8 cellular contexts compared by ENCODE assay signal in genomic region chr2:239267411-239267941, GRCh38.
DNase-seq lines count a peak whose midpoint lies in the region; ATAC-seq and TF ChIP-seq lines count a peak whose summit lies in the region.

No MANE protein-coding gene starts in this region.

- H3K4me3 ChIP-seq in DND-41 (ENCODE audit: low read depth in 1 of 2, low read length in 2 of 2) (peak overlapping the region in 1 of 2 experiments; percentile 59; a peak in 2 of 4 replicates), LNCaP clone FGC (ENCODE audit: low read depth, low read length) (no peak overlapping the region), muscle layer of colon (ENCODE audit: low read depth in 1 of 2, low read length in 2 of 2) (peak overlapping the region in 1 of 2 donors; percentile 30)

- peak overlapping the region; percentile 94 for H3K27ac ChIP-seq in DND-41 (ENCODE audit: low read length)
- H3K27ac ChIP-seq in muscle layer of colon (ENCODE audit: low read depth, low read length): peak overlapping the region; percentile 41

- no peak overlapping the region for H2AFZ ChIP-seq in DND-41 (ENCODE audit: low read depth, low read length)

- H3K27me3 ChIP-seq in DND-41 (ENCODE audit: insufficient read depth, low read length, poor library complexity): no peaks in the 10 kb centered on the region
- no peaks in the 10 kb centered on the region for H3K27me3 ChIP-seq in muscle layer of colon (ENCODE audit: control insufficient read depth in 1 of 2, insufficient read depth in 2 of 2, low read length in 2 of 2)

- H3K36me3 ChIP-seq in DND-41 (ENCODE audit: insufficient read depth, low read length) (peaks cover 69% of the 10 kb centered on the region), muscle layer of colon (ENCODE audit: insufficient read depth, low read length) (no peaks in the 10 kb centered on the region)

- peak; percentile 83 for ATAC-seq in DND-41 (ENCODE audit: insufficient read depth, low read depth)
- peak; percentile 73 for ATAC-seq in GM21737 (IDR thresholded peaks at IDR 0.05; ENCODE audit: unreplicated experiment)
- ATAC-seq in stimulated activated naive B cell treated with anti-CD40 and anti-IgM and Interleukin-4, amounts not matched to agents 10 μg/mL and 1 μg/mL and 100 μg/mL, for 72 hours (replicated peaks): peak; percentile 97

- peaks cover 21% of the 10 kb centered on the region for H3K36me3 Mint-ChIP-seq in dendritic cell treated with granulocyte-macrophage colony-stimulating factor and Interleukin-4, amounts not matched to agents 40 ng/mL and 50 ng/mL, for 4 days (ENCODE audit: low read depth)
- peaks cover 8 to 11% of the 10 kb centered on the region in 2 donors for H3K36me3 Mint-ChIP-seq in stimulated activated naive B cell treated with anti-CD40 and anti-IgM and Interleukin-4, amounts not matched to agents 10 μg/mL and 1 μg/mL and 100 μg/mL, for 72 hours

- H4K20me1 ChIP-seq in DND-41 (ENCODE audit: insufficient read depth, low read length): peaks cover 93% of the 10 kb centered on the region

- intact Hi-C loops in dendritic cell treated with granulocyte-macrophage colony-stimulating factor and Interleukin-4, amounts not matched to agents 40 ng/mL and 50 ng/mL, for 4 days (cut with micrococcal nuclease): loop anchor here (2.0 to 5.0 kb wide), 4 partner anchors 15 to 133 kb away; partner anchors contain the start of gene HDAC4

- DNase-seq in DND-41 (peak; percentile 96), LNCaP clone FGC (ENCODE audit: low read depth) (no peak), inferior parietal cortex (ENCODE audit: extremely low spot score) (no peak)
- DNase-seq in activated CD4-positive, alpha-beta T cell treated with anti-CD3 and anti-CD28 coated beads for 48 hours: peak; percentile 92
- peak; percentile 79 for DNase-seq in stimulated activated naive B cell treated with anti-CD40 and anti-IgM and Interleukin-4, amounts not matched to agents 10 μg/mL and 1 μg/mL and 100 μg/mL, for 72 hours

- peak overlapping the region; percentile 87 for H3K4me3 Mint-ChIP-seq in dendritic cell treated with granulocyte-macrophage colony-stimulating factor and Interleukin-4, amounts not matched to agents 40 ng/mL and 50 ng/mL, for 4 days
- peak overlapping the region; percentile 77 to 78 for H3K4me3 Mint-ChIP-seq in stimulated activated naive B cell treated with anti-CD40 and anti-IgM and Interleukin-4, amounts not matched to agents 10 μg/mL and 1 μg/mL and 100 μg/mL, for 72 hours

- H3K4me1 ChIP-seq in DND-41 (ENCODE audit: insufficient read depth, low read length): peaks cover 98% of the 10 kb centered on the region
- peaks cover 95% of the 10 kb centered on the region for H3K4me1 ChIP-seq in muscle layer of colon (ENCODE audit: insufficient read depth, low read length)

- H3K9me3 ChIP-seq in DND-41 (ENCODE audit: insufficient read depth, low read length, severe bottlenecking): no peaks in the 10 kb centered on the region
- no peaks in the 10 kb centered on the region for H3K9me3 ChIP-seq in muscle layer of colon (ENCODE audit: low read length)

- peaks cover 87% of the 10 kb centered on the region for H3K4me1 Mint-ChIP-seq in dendritic cell treated with granulocyte-macrophage colony-stimulating factor and Interleukin-4, amounts not matched to agents 40 ng/mL and 50 ng/mL, for 4 days (ENCODE audit: low read depth)
- H3K4me1 Mint-ChIP-seq in stimulated activated naive B cell treated with anti-CD40 and anti-IgM and Interleukin-4, amounts not matched to agents 10 μg/mL and 1 μg/mL and 100 μg/mL, for 72 hours: peaks cover 56 to 69% of the 10 kb centered on the region in 2 donors

- no peaks in the 10 kb centered on the region for H3K27me3 Mint-ChIP-seq in dendritic cell treated with granulocyte-macrophage colony-stimulating factor and Interleukin-4, amounts not matched to agents 40 ng/mL and 50 ng/mL, for 4 days
- H3K27me3 Mint-ChIP-seq in stimulated activated naive B cell treated with anti-CD40 and anti-IgM and Interleukin-4, amounts not matched to agents 10 μg/mL and 1 μg/mL and 100 μg/mL, for 72 hours: peaks cover 46 to 74% of the 10 kb centered on the region in 2 donors

- peak overlapping the region; percentile 73 for H3K4me2 ChIP-seq in DND-41 (ENCODE audit: insufficient read depth, low read length)

- H3K79me2 ChIP-seq in DND-41 (ENCODE audit: insufficient read depth, low read length): peaks cover 99% of the 10 kb centered on the region

- H3K9ac ChIP-seq in DND-41 (ENCODE audit: low read depth, low read length) (peak overlapping the region; percentile 59), muscle layer of colon (ENCODE audit: low read length) (peak overlapping the region; percentile 5)

- TF ChIP-seq CTCF in DND-41 (IDR thresholded peaks at IDR 0.05; ENCODE audit: borderline replicate concordance, extremely low read depth, low read length, poor library complexity, severe bottlenecking): peak; percentile 81
- 0 out of 2 replicates have a peak, but pooled peaks have one; percentile 4 for TF ChIP-seq CTCF in LNCaP clone FGC (IDR thresholded peaks at IDR 0.05; ENCODE audit: control insufficient read depth, extremely low read depth, insufficient read depth)

- peak overlapping the region; percentile 99 for H3K27ac Mint-ChIP-seq in dendritic cell treated with granulocyte-macrophage colony-stimulating factor and Interleukin-4, amounts not matched to agents 40 ng/mL and 50 ng/mL, for 4 days
- H3K27ac Mint-ChIP-seq in stimulated activated naive B cell treated with anti-CD40 and anti-IgM and Interleukin-4, amounts not matched to agents 10 μg/mL and 1 μg/mL and 100 μg/mL, for 72 hours: peak overlapping the region; percentile 75

- no peaks in the 10 kb centered on the region for H3K9me3 Mint-ChIP-seq in dendritic cell treated with granulocyte-macrophage colony-stimulating factor and Interleukin-4, amounts not matched to agents 40 ng/mL and 50 ng/mL, for 4 days
- no peaks in the 10 kb centered on the region for H3K9me3 Mint-ChIP-seq in stimulated activated naive B cell treated with anti-CD40 and anti-IgM and Interleukin-4, amounts not matched to agents 10 μg/mL and 1 μg/mL and 100 μg/mL, for 72 hours

Comparison
In these comparisons a context has a peak if more than half of its experiments do, and no peak if none do; other contexts are left out.
1. DNase-seq: peak in DND-41 (single experiment), activated CD4-positive, alpha-beta T cell treated with anti-CD3 and anti-CD28 coated beads for 48 hours (single experiment) and stimulated activated naive B cell treated with anti-CD40 and anti-IgM and Interleukin-4, amounts not matched to agents 10 μg/mL and 1 μg/mL and 100 μg/mL, for 72 hours (single experiment); none in LNCaP clone FGC (single experiment) and inferior parietal cortex (single experiment).
2. Peak in every context shown above with its lines, with median percentiles within 50 percentile points of each other: ATAC-seq.